Comparison of ENCODE assay signal across 14 cellular contexts in genomic region chr1:225415307-225415706, GRCh38.
"Had no signal": no experiment of that assay in that cellular context is flagged by ENCODE, and none has a peak within 500 bp of the region (broad histone marks: within the 10 kb centered on the region; RNA-seq: fewer than 3 reads in every experiment).

No MANE protein-coding gene starts in this region.

- H3K27ac Mint-ChIP-seq: activated CD4-positive, alpha-beta memory T cell treated with anti-CD3 and anti-CD28 coated beads for 36 hours; activated T-cell treated with anti-CD3 and anti-CD28 coated beads, Interleukin-2, amount 50 U/mL, for 72 hours; T-helper 1 cell treated with Interleukin-12 subunit alpha and Interleukin-12 subunit beta and Interleukin-4 antibody, amounts not matched to agents 30 μg/mL and 1 μg/mL, for 36 hours had no signal

- H3K27ac ChIP-seq: colonic mucosa, heart left ventricle, suprapubic skin had no signal

- H3K4me1 ChIP-seq: heart left ventricle, suprapubic skin had no signal

- H3K36me3 ChIP-seq: colonic mucosa had no signal

- H3K27me3 ChIP-seq: colonic mucosa, heart left ventricle, suprapubic skin had no signal

- ATAC-seq: activated T-cell treated with anti-CD3 and anti-CD28 coated beads, Interleukin-2, amount 50 U/mL, for 72 hours; heart left ventricle; left colon; mucosa of descending colon; stimulated activated naive CD8-positive, alpha-beta T cell treated with anti-CD3 and anti-CD28 coated beads, Interleukin-15, Interleukin-2, amounts not matched to agents 100 U/mL and 50 U/mL, for 24 hours had no signal

- H3K9me3 ChIP-seq: colonic mucosa, heart left ventricle, mucosa of descending colon, suprapubic skin had no signal

- H3K4me3 ChIP-seq: colonic mucosa, heart left ventricle, mucosa of descending colon, suprapubic skin had no signal

- DNase-seq: activated CD4-positive, alpha-beta memory T cell treated with anti-CD3 and anti-CD28 coated beads for 36 hours; activated CD4-positive, CD25-positive, alpha-beta regulatory T cell treated with anti-CD3 and anti-CD28 coated beads, Interleukin-2, amount 50 U/mL, for 72 hours; activated naive CD4-positive, alpha-beta T cell; activated T-cell treated with anti-CD3 and anti-CD28 coated beads, Interleukin-2, amount 50 U/mL, for 72 hours; colonic mucosa; heart left ventricle; left colon; mucosa of descending colon; natural killer cell; nucleus accumbens; stimulated activated CD4-positive, alpha-beta T cell treated with anti-CD3 and anti-CD28 coated beads, Interleukin-12 subunit alpha, Interleukin-12 subunit beta, amount 100 ng/mL, for 4 hours; stimulated activated naive CD8-positive, alpha-beta T cell treated with anti-CD3 and anti-CD28 coated beads, Interleukin-15, Interleukin-2, amounts not matched to agents 100 U/mL and 50 U/mL, for 24 hours had no signal

- H3K4me3 Mint-ChIP-seq: activated CD4-positive, alpha-beta memory T cell treated with anti-CD3 and anti-CD28 coated beads for 36 hours; activated T-cell treated with anti-CD3 and anti-CD28 coated beads, Interleukin-2, amount 50 U/mL, for 72 hours; natural killer cell; T-helper 1 cell treated with Interleukin-12 subunit alpha and Interleukin-12 subunit beta and Interleukin-4 antibody, amounts not matched to agents 30 μg/mL and 1 μg/mL, for 36 hours had no signal

- H3K27me3 Mint-ChIP-seq: activated CD4-positive, alpha-beta memory T cell treated with anti-CD3 and anti-CD28 coated beads for 36 hours had no signal

- H3K9me3 Mint-ChIP-seq: activated CD4-positive, alpha-beta memory T cell treated with anti-CD3 and anti-CD28 coated beads for 36 hours; activated T-cell treated with anti-CD3 and anti-CD28 coated beads, Interleukin-2, amount 50 U/mL, for 72 hours; natural killer cell; T-helper 1 cell treated with Interleukin-12 subunit alpha and Interleukin-12 subunit beta and Interleukin-4 antibody, amounts not matched to agents 30 μg/mL and 1 μg/mL, for 36 hours had no signal
